12 cellular contexts compared by ENCODE assay signal in genomic region chr3:110521019-110521418, GRCh38.
A peak's percentile ranks its signal among the peaks of the same experiment; 100 is the strongest.
DNase-seq lines count a peak whose midpoint lies in the region; ATAC-seq and TF ChIP-seq lines count a peak whose summit lies in the region.
"Had no signal": no experiment of that assay in that cellular context is flagged by ENCODE, and none has a peak within 500 bp of the region (broad histone marks: within the 10 kb centered on the region; RNA-seq: fewer than 3 reads in every experiment).

No MANE protein-coding gene starts in this region.

- peak; percentile 59 for ATAC-seq in omental fat pad (ENCODE audit: low FRiP score)
- no peak for ATAC-seq in mucosa of descending colon
- ATAC-seq in HG02870 (IDR thresholded peaks at IDR 0.05; ENCODE audit: unreplicated experiment) = no peak
- no peak for ATAC-seq in HG03342 (IDR thresholded peaks at IDR 0.05; ENCODE audit: unreplicated experiment)

- intact Hi-C loops in mucosa of descending colon (cut with DNase I, micrococcal nuclease) = no loop called here

- H3K36me3 ChIP-seq in mucosa of descending colon (ENCODE audit: low read depth) = no peaks in the 10 kb centered on the region
- H3K36me3 ChIP-seq: sigmoid colon, tibial artery had no signal

- H3K4me3 ChIP-seq in mucosa of descending colon = no peak overlapping the region
- H3K4me3 ChIP-seq: coronary artery, sigmoid colon, tibial artery had no signal

- peak; percentile 88 for DNase-seq in EH (ENCODE audit: low read depth)
- peak; percentile 90 for DNase-seq in RPMI7951 (ENCODE audit: low read depth)
- DNase-seq in dermis microvascular lymphatic vessel endothelial cell (ENCODE audit: low read depth in 2 of 2) = peak; percentile 98 to 99
- no peak for DNase-seq in omental fat pad (ENCODE audit: low spot score)
- DNase-seq in ACHN = no peak
- DNase-seq in mucosa of descending colon = no peak
- DNase-seq: SHP77, sigmoid colon, tibial artery had no signal

- in situ Hi-C loops in ACHN (cut with HindIII; ENCODE audit: low pct_ligation_motif_present, low pct_unique_long_range_greater_than_20kb, low sequenced_read_pairs) = no loop called here

- TF ChIP-seq CTCF in omental fat pad (IDR thresholded peaks at IDR 0.05) = no peak
- no peak for TF ChIP-seq CTCF in mucosa of descending colon (IDR thresholded peaks at IDR 0.05)

- H3K9me3 ChIP-seq in mucosa of descending colon = no peaks in the 10 kb centered on the region
- H3K9me3 ChIP-seq: sigmoid colon had no signal

- no peaks in the 10 kb centered on the region for H3K4me1 ChIP-seq in mucosa of descending colon (ENCODE audit: low read depth)
- H3K4me1 ChIP-seq: sigmoid colon had no signal

Comparison
In these comparisons a context has a peak if more than half of its experiments do, and no peak if none do; other contexts are left out.
1. DNase-seq: peak in EH (single experiment), RPMI7951 (single experiment) and dermis microvascular lymphatic vessel endothelial cell (2 of 2); none in omental fat pad (single experiment), ACHN (single experiment) and mucosa of descending colon (0 of 3).